ENCODE assay signal across 19 cellular contexts in genomic region chr1:217968085-217968484, GRCh38.
DNase-seq lines count a peak whose midpoint lies in the region; ATAC-seq and TF ChIP-seq lines count a peak whose summit lies in the region.
"Had no signal": no experiment of that assay in that cellular context is flagged by ENCODE, and none has a peak within 500 bp of the region (broad histone marks: within the 10 kb centered on the region; RNA-seq: fewer than 3 reads in every experiment).

No MANE protein-coding gene starts in this region.

- no peak overlapping the region for H3K27ac ChIP-seq in naive thymus-derived CD4-positive, alpha-beta T cell (ENCODE audit: low read depth, low read length)
- H3K27ac ChIP-seq in upper lobe of right lung (no peak overlapping the region), vagina (no peak overlapping the region), substantia nigra (ENCODE audit: low read depth, low read length, poor library complexity, severe bottlenecking) (no peak overlapping the region)
- H3K27ac ChIP-seq: 22Rv1; A549; BLaER1 treated with 17β-estradiol and CSF1 and Interleukin-3, amounts not matched to agents 10 nM and 100 nM; C4-2B had no signal

- intact Hi-C loops in naive thymus-derived CD4-positive, alpha-beta T cell (cut with micrococcal nuclease), result no loop called here
- intact Hi-C loops in upper lobe of right lung (cut with DNase I), result no loop called here
- intact Hi-C loops in vagina (cut with DNase I), result no loop called here

- H3K9me3 Mint-ChIP-seq in activated naive CD8-positive, alpha-beta T cell treated with anti-CD3 and anti-CD28 coated beads, Interleukin-2, amount 50 U/mL, for 24 hours, result peaks cover 4% of the 10 kb centered on the region
- peaks cover 5% of the 10 kb centered on the region for H3K9me3 Mint-ChIP-seq in activated naive CD8-positive, alpha-beta T cell treated with anti-CD3 and anti-CD28 coated beads for 36 hours
- peaks cover 0 to 13% (median 4%) of the 10 kb centered on the region in 11 donors for H3K9me3 Mint-ChIP-seq in naive thymus-derived CD4-positive, alpha-beta T cell

- peaks cover 0 to 4% (median 0%) of the 10 kb centered on the region in 3 experiments for H3K9me3 ChIP-seq in naive thymus-derived CD4-positive, alpha-beta T cell (ENCODE audit: control insufficient read depth in 2 of 3, low read length in 3 of 3)
- H3K9me3 ChIP-seq in upper lobe of right lung (no peaks in the 10 kb centered on the region), vagina (no peaks in the 10 kb centered on the region)
- H3K9me3 ChIP-seq: A549 had no signal

- ATAC-seq in activated naive CD8-positive, alpha-beta T cell treated with anti-CD3 and anti-CD28 coated beads, Interleukin-2, amount 50 U/mL, for 24 hours, result peak; percentile 20
- peak; percentile 10 for ATAC-seq in naive thymus-derived CD4-positive, alpha-beta T cell
- ATAC-seq in upper lobe of right lung (peak; percentile 24), GM19452 (IDR thresholded peaks at IDR 0.05; ENCODE audit: unreplicated experiment) (no peak)
- ATAC-seq: A549; CD8-positive, alpha-beta T cell had no signal

- no peaks in the 10 kb centered on the region for H3K36me3 Mint-ChIP-seq in activated naive CD8-positive, alpha-beta T cell treated with anti-CD3 and anti-CD28 coated beads, Interleukin-2, amount 50 U/mL, for 24 hours (ENCODE audit: low read depth)
- H3K36me3 Mint-ChIP-seq in activated naive CD8-positive, alpha-beta T cell treated with anti-CD3 and anti-CD28 coated beads for 36 hours, result no peaks in the 10 kb centered on the region
- H3K36me3 Mint-ChIP-seq in naive thymus-derived CD4-positive, alpha-beta T cell, result no peaks in the 10 kb centered on the region
- H3K36me3 Mint-ChIP-seq: CD8-positive, alpha-beta T cell had no signal

- no peaks in the 10 kb centered on the region for H3K27me3 ChIP-seq in naive thymus-derived CD4-positive, alpha-beta T cell (ENCODE audit: control insufficient read depth in 2 of 2, insufficient read depth in 2 of 2, low read length in 2 of 2)
- no peaks in the 10 kb centered on the region for H3K27me3 ChIP-seq in upper lobe of right lung
- no peaks in the 10 kb centered on the region for H3K27me3 ChIP-seq in vagina
- H3K27me3 ChIP-seq: BLaER1 treated with 17β-estradiol and CSF1 and Interleukin-3, amounts not matched to agents 10 nM and 100 nM had no signal

- no peaks in the 10 kb centered on the region for H3K4me1 Mint-ChIP-seq in activated naive CD8-positive, alpha-beta T cell treated with anti-CD3 and anti-CD28 coated beads, Interleukin-2, amount 50 U/mL, for 24 hours
- no peaks in the 10 kb centered on the region for H3K4me1 Mint-ChIP-seq in activated naive CD8-positive, alpha-beta T cell treated with anti-CD3 and anti-CD28 coated beads for 36 hours
- H3K4me1 Mint-ChIP-seq in naive thymus-derived CD4-positive, alpha-beta T cell, result no peaks in the 10 kb centered on the region
- H3K4me1 Mint-ChIP-seq: B cell had no signal

- TF ChIP-seq CTCF in upper lobe of right lung (IDR thresholded peaks at IDR 0.05) (no peak), vagina (IDR thresholded peaks at IDR 0.05) (no peak)

- H3K27ac Mint-ChIP-seq in activated naive CD8-positive, alpha-beta T cell treated with anti-CD3 and anti-CD28 coated beads, Interleukin-2, amount 50 U/mL, for 24 hours, result no peak overlapping the region
- H3K27ac Mint-ChIP-seq in activated naive CD8-positive, alpha-beta T cell treated with anti-CD3 and anti-CD28 coated beads for 36 hours, result no peak overlapping the region
- no peak overlapping the region for H3K27ac Mint-ChIP-seq in naive thymus-derived CD4-positive, alpha-beta T cell
- H3K27ac Mint-ChIP-seq: B cell; CD4-positive, alpha-beta T cell; CD8-positive, alpha-beta T cell had no signal

- H3K4me1 ChIP-seq in naive thymus-derived CD4-positive, alpha-beta T cell (ENCODE audit: control insufficient read depth in 2 of 2, insufficient read depth in 2 of 2, low read length in 2 of 2), result no peaks in the 10 kb centered on the region
- H3K4me1 ChIP-seq in upper lobe of right lung, result no peaks in the 10 kb centered on the region
- H3K4me1 ChIP-seq in vagina, result no peaks in the 10 kb centered on the region
- H3K4me1 ChIP-seq: A549; BLaER1 treated with 17β-estradiol and CSF1 and Interleukin-3, amounts not matched to agents 10 nM and 100 nM; Caco-2 had no signal

- DNase-seq in activated naive CD8-positive, alpha-beta T cell treated with anti-CD3 and anti-CD28 coated beads, Interleukin-2, amount 50 U/mL, for 24 hours, result no peak
- DNase-seq in activated naive CD8-positive, alpha-beta T cell treated with anti-CD3 and anti-CD28 coated beads for 36 hours, result no peak
- DNase-seq in naive thymus-derived CD4-positive, alpha-beta T cell, result no peak
- DNase-seq in upper lobe of right lung (no peak), vagina (ENCODE audit: extremely low spot score in 2 of 2) (no peak), substantia nigra (lab: John Stamatoyannopoulos, UW) (no peak)
- DNase-seq: AML-193; Caco-2; Calu3; CD4-positive, alpha-beta T cell; CD8-positive, alpha-beta T cell; DMS79 treated with DMSO at 0.1 percent for 48 hours; GF-D8 had no signal

- H3K36me3 ChIP-seq in naive thymus-derived CD4-positive, alpha-beta T cell (ENCODE audit: control insufficient read depth in 2 of 3, insufficient read depth in 3 of 3, low read length in 3 of 3), result no peaks in the 10 kb centered on the region
- H3K36me3 ChIP-seq in upper lobe of right lung, result no peaks in the 10 kb centered on the region
- no peaks in the 10 kb centered on the region for H3K36me3 ChIP-seq in vagina
- H3K36me3 ChIP-seq: BLaER1 treated with 17β-estradiol and CSF1 and Interleukin-3, amounts not matched to agents 10 nM and 100 nM had no signal

- H3K4me3 Mint-ChIP-seq in activated naive CD8-positive, alpha-beta T cell treated with anti-CD3 and anti-CD28 coated beads, Interleukin-2, amount 50 U/mL, for 24 hours, result no peak overlapping the region
- no peak overlapping the region for H3K4me3 Mint-ChIP-seq in activated naive CD8-positive, alpha-beta T cell treated with anti-CD3 and anti-CD28 coated beads for 36 hours
- no peak overlapping the region for H3K4me3 Mint-ChIP-seq in naive thymus-derived CD4-positive, alpha-beta T cell
- H3K4me3 Mint-ChIP-seq: B cell; CD4-positive, alpha-beta T cell; CD8-positive, alpha-beta T cell had no signal

- H3K4me3 ChIP-seq in naive thymus-derived CD4-positive, alpha-beta T cell (ENCODE audit: low read length), result no peak overlapping the region
- H3K4me3 ChIP-seq in upper lobe of right lung, result no peak overlapping the region
- H3K4me3 ChIP-seq in vagina, result no peak overlapping the region
- H3K4me3 ChIP-seq: A549; BLaER1 treated with 17β-estradiol and CSF1 and Interleukin-3, amounts not matched to agents 10 nM and 100 nM had no signal

- CTCF ChIA-PET in naive thymus-derived CD4-positive, alpha-beta T cell (lab: Charles Lee), result no interaction called here

- POLR2A ChIA-PET in naive thymus-derived CD4-positive, alpha-beta T cell (lab: Charles Lee), result no interaction called here

- H3K27me3 Mint-ChIP-seq in activated naive CD8-positive, alpha-beta T cell treated with anti-CD3 and anti-CD28 coated beads, Interleukin-2, amount 50 U/mL, for 24 hours, result no peaks in the 10 kb centered on the region
- H3K27me3 Mint-ChIP-seq in activated naive CD8-positive, alpha-beta T cell treated with anti-CD3 and anti-CD28 coated beads for 36 hours, result no peaks in the 10 kb centered on the region
- H3K27me3 Mint-ChIP-seq in naive thymus-derived CD4-positive, alpha-beta T cell, result no peaks in the 10 kb centered on the region
- H3K27me3 Mint-ChIP-seq: B cell; CD4-positive, alpha-beta T cell had no signal

- no peak for TF ChIP-seq POLR2A in vagina (IDR thresholded peaks at IDR 0.05)
